ENCODE assay signal across 18 cellular contexts in the genomic region with DNA sequence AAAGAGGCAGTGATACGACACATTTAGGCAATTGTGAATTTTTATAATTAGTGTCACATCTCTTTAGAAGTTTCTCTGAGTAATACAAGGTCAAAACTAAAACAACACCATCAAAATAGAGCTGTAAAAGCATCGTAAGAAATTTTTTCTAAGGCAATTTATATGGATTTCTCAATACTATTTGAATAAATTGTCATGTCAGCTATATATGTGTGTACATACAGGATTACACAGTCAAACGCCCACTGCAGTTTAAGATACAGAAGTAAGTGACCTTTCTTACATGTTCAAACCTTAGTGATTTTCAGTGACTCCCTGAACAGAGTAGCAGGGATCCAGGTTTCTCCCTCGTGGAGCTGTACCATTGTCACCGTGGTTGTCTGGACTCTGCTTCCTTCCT.
"Had no signal": no experiment of that assay in that cellular context is flagged by ENCODE, and none has a peak within 500 bp of the region (broad histone marks: within the 10 kb centered on the region; RNA-seq: fewer than 3 reads in every experiment).

No MANE protein-coding gene starts in this region.

- H3K4me3 ChIP-seq: esophagus squamous epithelium, gastroesophageal sphincter, left ventricle myocardium inferior, lung, psoas muscle, stomach, thoracic aorta had no signal

- H3K4me1 ChIP-seq: esophagus squamous epithelium, gastroesophageal sphincter, left ventricle myocardium inferior, psoas muscle, stomach had no signal

- H3K27ac Mint-ChIP-seq: immature natural killer cell; natural killer cell treated with Interleukin-12 subunit alpha and Interleukin-12 subunit beta and Interleukin-15 and Interleukin-18, amount 100 ng/mL, for 72 hours; type B pancreatic cell had no signal

- H3K36me3 ChIP-seq: esophagus squamous epithelium, gastroesophageal sphincter, left ventricle myocardium inferior, stomach, thoracic aorta had no signal

- H3K36me3 Mint-ChIP-seq: immature natural killer cell; natural killer cell treated with Interleukin-12 subunit alpha and Interleukin-12 subunit beta and Interleukin-15 and Interleukin-18, amount 100 ng/mL, for 72 hours; type B pancreatic cell had no signal

- DNase-seq: dermis blood vessel endothelial cell; esophagus squamous epithelium; foreskin fibroblast; immature natural killer cell; left ventricle myocardium inferior; mesenchymal stem cell; midbrain; psoas muscle; small intestine; stimulated activated CD4-positive, alpha-beta T cell treated with anti-CD3 and anti-CD28 coated beads, Interleukin-12 subunit alpha, Interleukin-12 subunit beta, amount 100 ng/mL, for 4 hours; stimulated activated naive CD4-positive, alpha-beta T cell; stomach; substantia nigra had no signal

- H3K27me3 Mint-ChIP-seq: natural killer cell treated with Interleukin-12 subunit alpha and Interleukin-12 subunit beta and Interleukin-15 and Interleukin-18, amount 100 ng/mL, for 72 hours had no signal

- H3K27ac ChIP-seq: esophagus squamous epithelium, gastroesophageal sphincter, left ventricle myocardium inferior, psoas muscle, stomach, thoracic aorta had no signal

- H3K4me1 Mint-ChIP-seq: immature natural killer cell had no signal

- H3K9me3 ChIP-seq: esophagus squamous epithelium, gastroesophageal sphincter, left ventricle myocardium inferior, psoas muscle, stomach, thoracic aorta had no signal

- H3K4me3 Mint-ChIP-seq: immature natural killer cell; natural killer cell treated with Interleukin-12 subunit alpha and Interleukin-12 subunit beta and Interleukin-15 and Interleukin-18, amount 100 ng/mL, for 72 hours; type B pancreatic cell had no signal

- H3K9me3 Mint-ChIP-seq: natural killer cell treated with Interleukin-12 subunit alpha and Interleukin-12 subunit beta and Interleukin-15 and Interleukin-18, amount 100 ng/mL, for 72 hours; type B pancreatic cell had no signal

- H3K27me3 ChIP-seq: esophagus squamous epithelium, stomach had no signal
